8 cellular contexts compared by ENCODE assay signal in the genomic region with DNA sequence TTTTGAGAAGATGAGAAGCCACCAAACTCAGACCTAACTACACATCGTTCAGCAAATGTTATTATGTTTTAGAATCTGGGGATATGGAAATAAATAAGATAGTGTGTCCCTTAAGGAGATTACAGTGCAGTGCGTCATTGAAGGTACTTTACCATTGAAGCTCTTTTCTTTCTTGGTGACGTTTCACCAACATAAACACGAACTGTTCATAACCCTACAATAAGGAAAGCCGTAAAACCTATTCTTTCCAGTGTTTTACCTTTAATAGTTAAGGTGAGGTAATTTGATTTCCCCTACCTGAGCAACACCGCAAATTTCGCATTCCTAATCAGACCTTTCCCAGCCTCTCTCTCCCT. TPM values are rescaled to one million over a fixed set of nuclear protein-coding genes. Genes with fewer than 3 reads are reported as not detected.
DNase-seq lines count a peak whose midpoint lies in the region; ATAC-seq, FAIRE-seq and TF ChIP-seq lines count a peak whose summit lies in the region.

No MANE protein-coding gene starts in this region.

- H3K14ac ChIP-seq in H1 (ENCODE audit: insufficient read length) = no peak overlapping the region

- no peak for FAIRE-seq in H1 (lab: Jason Lieb, UNC)

- POLR2A ChIA-PET in H1 (lab: Charles Lee; ENCODE audit: partially characterized antibody) = interaction anchor here (0.6 to 1.5 kb wide), 3 partner anchors 10 to 255 kb away, joined by 3 to 4 read pairs (median 4); no protein-coding TSS in a partner anchor

- H3K79me2 ChIP-seq in H1 (ENCODE audit: control insufficient read depth in 1 of 2, insufficient read depth in 2 of 2, low read length in 2 of 2) (peaks cover 4 to 28% of the 10 kb centered on the region in 2 experiments; a peak in 3 of 4 replicates), osteoblast (ENCODE audit: insufficient read depth, low read length) (peaks cover 27% of the 10 kb centered on the region)

- TF ChIP-seq POLR2A in H1 (IDR thresholded peaks at IDR 0.05; ENCODE audit: control extremely low read depth in 1 of 2, low read depth in 2 of 2, low read length in 2 of 2) = no peak

- H3K9ac ChIP-seq in H1 (replicated peaks in 1 of 4; ENCODE audit: extremely low read depth in 1 of 4, low read depth in 3 of 4, low read length in 3 of 4) = peak overlapping the region; percentile 13 to 89 (median 56); a peak in 4 of 7 replicates

- H3K18ac ChIP-seq in H1 (ENCODE audit: extremely low read depth, low read length) = no peak overlapping the region

- H3K4me2 ChIP-seq in H1 (ENCODE audit: insufficient read depth in 1 of 2, low read depth in 2 of 2, low read length in 2 of 2) = peak overlapping the region; percentile 61 to 95
- H3K4me2 ChIP-seq in osteoblast (ENCODE audit: insufficient read depth, low read length) = peak overlapping the region; percentile 99

- peaks cover 4% of the 10 kb centered on the region; the same call in 1 of the 2 replicates for H3K23me2 ChIP-seq in H1 (ENCODE audit: low read depth, low read length)

- DNase-seq in LNCaP clone FGC (ENCODE audit: low read depth) (no peak), H1 (ENCODE audit: low read depth in 1 of 2, low spot score in 2 of 2) (no peak), osteoblast (ENCODE audit: insufficient read length, low spot score, missing footprints) (peak; percentile 49), COLO829 (ENCODE audit: low spot score) (no peak), DMS 273 (lab: John Stamatoyannopoulos, UW; ENCODE audit: unreplicated experiment) (no peak), SKM-1 (lab: John Stamatoyannopoulos, UW; ENCODE audit: unreplicated experiment) (no peak)

- no peak overlapping the region for H2BK12ac ChIP-seq in H1 (ENCODE audit: low read depth, low read length)

- no peak overlapping the region for H2BK5ac ChIP-seq in H1 (ENCODE audit: low read depth, low read length)

- no peak overlapping the region for H3K4ac ChIP-seq in H1 (replicated peaks; ENCODE audit: insufficient read length, low read depth, low read length)

- no peak overlapping the region for H2AK5ac ChIP-seq in H1 (ENCODE audit: low read depth, low read length)

- H3K9me3 ChIP-seq in H1 (ENCODE audit: insufficient read depth in 2 of 2, low read depth in 1 of 2, low read length in 1 of 2) (no peaks in the 10 kb centered on the region), osteoblast (ENCODE audit: low read depth, low read length) (no peaks in the 10 kb centered on the region)

- TF ChIP-seq EP300 in H1 (IDR thresholded peaks at IDR 0.05; ENCODE audit: borderline replicate concordance in 1 of 2, low read depth in 2 of 2, low read length in 2 of 2) = no peak

- no peak overlapping the region for H3K23ac ChIP-seq in H1 (ENCODE audit: insufficient read length)

- no peaks in the 10 kb centered on the region for H3K79me1 ChIP-seq in H1 (ENCODE audit: low read depth, low read length)

- CTCF ChIA-PET in H1 (lab: Charles Lee; ENCODE audit: partially characterized antibody) = interaction anchor here (0.7 to 1.0 kb wide), 5 partner anchors 9 to 298 kb away, joined by 3 read pairs; no protein-coding TSS in a partner anchor

- ATAC-seq in GM19395 (IDR thresholded peaks at IDR 0.05; ENCODE audit: unreplicated experiment) (peak; percentile 16), HG02970 (IDR thresholded peaks at IDR 0.05; ENCODE audit: low FRiP score, unreplicated experiment) (no peak)

- H2AFZ ChIP-seq in H1 (ENCODE audit: low read length) (0 out of 2 replicates have a peak overlapping the region, but pooled peaks have one; percentile 18), osteoblast (ENCODE audit: low read length) (peak overlapping the region; percentile 100)

- 25% methylated on average over 7 of the region's 7 CpGs; no CpG with 5 or more reads in 1 of the 2 experiments for WGBS in H1 (ENCODE audit: extremely low coverage in 1 of 2, insufficient coverage in 1 of 2, insufficient read length in 1 of 2, insufficient replicate concordance in 2 of 2, low coverage in 1 of 2, low lambda C conversion rate in 2 of 2, missing lambda C conversion rate in 1 of 2), 2 experiments

- H2BK15ac ChIP-seq in H1 (ENCODE audit: low read length) = no peak overlapping the region

- H2BK20ac ChIP-seq in H1 (ENCODE audit: low read length) = no peak overlapping the region

- no peak for TF ChIP-seq RAD21 in H1 (IDR thresholded peaks at IDR 0.05 in 1 of 2, conservative IDR thresholded peaks at IDR 0.05 in 1 of 2; ENCODE audit: low read depth in 2 of 2, low read length in 2 of 2)

- H4K91ac ChIP-seq in H1 (replicated peaks; ENCODE audit: insufficient read length, low read length) = no peak overlapping the region

- H4K20me1 ChIP-seq in H1 (replicated peaks in 1 of 2; ENCODE audit: control insufficient read depth in 1 of 2, insufficient read depth in 2 of 2, low read length in 2 of 2) (no peaks in the 10 kb centered on the region), osteoblast (ENCODE audit: insufficient read depth, low read length) (no peaks in the 10 kb centered on the region)

- no peaks in the 10 kb centered on the region for H3K27me3 ChIP-seq in H1 (replicated peaks in 1 of 4; ENCODE audit: control insufficient read depth in 3 of 4, extremely low read depth in 1 of 4, insufficient read depth in 3 of 4, low read length in 3 of 4)
- no peaks in the 10 kb centered on the region for H3K27me3 ChIP-seq in osteoblast (ENCODE audit: insufficient read depth, low read length)

- no peak overlapping the region for H4K5ac ChIP-seq in H1 (ENCODE audit: insufficient read length, low read depth, low read length)

- H3K4me1 ChIP-seq in H1 (replicated peaks in 1 of 4; ENCODE audit: control insufficient read depth in 3 of 4, insufficient read depth in 4 of 4, low read length in 3 of 4) (no peaks in the 10 kb centered on the region), osteoblast (ENCODE audit: insufficient read depth, low read length) (peaks cover 6% of the 10 kb centered on the region)

- TF ChIP-seq CTCF in LNCaP clone FGC (IDR thresholded peaks at IDR 0.05; ENCODE audit: control insufficient read depth, extremely low read depth, insufficient read depth) = no peak
- TF ChIP-seq CTCF in H1 (IDR thresholded peaks at IDR 0.05; ENCODE audit: control extremely low read depth in 1 of 3, insufficient read depth in 1 of 3, low read depth in 1 of 3, low read length in 3 of 3) = no peak
- no peak for TF ChIP-seq CTCF in osteoblast (IDR thresholded peaks at IDR 0.05; ENCODE audit: extremely low read depth, low read depth, low read length)

- no peak overlapping the region for H3K27ac ChIP-seq in H1 (ENCODE audit: low read depth, low read length)
- H3K27ac ChIP-seq in osteoblast (ENCODE audit: low read depth, low read length) = peak overlapping the region; percentile 93

- no peak overlapping the region for H2BK120ac ChIP-seq in H1 (replicated peaks; ENCODE audit: low read depth, low read length)

- H3K36me3 ChIP-seq in H1 (ENCODE audit: control insufficient read depth in 2 of 4, insufficient read depth in 4 of 4, low read length in 3 of 4) = peaks cover 0 to 25% (median 4%) of the 10 kb centered on the region in 4 experiments; a peak in 4 of 8 replicates
- H3K36me3 ChIP-seq in osteoblast (ENCODE audit: insufficient read depth, low read length) = peaks cover 12% of the 10 kb centered on the region

- no peak overlapping the region for H4K8ac ChIP-seq in H1 (ENCODE audit: extremely low read depth, insufficient read depth, low read length)

- no peak overlapping the region for H3K56ac ChIP-seq in H1 (replicated peaks; ENCODE audit: insufficient read length, low read depth, low read length)

- peak overlapping the region; percentile 78 for H3K4me3 ChIP-seq in LNCaP clone FGC (ENCODE audit: low read depth, low read length)
- peak overlapping the region; percentile 65 to 98 (median 86) for H3K4me3 ChIP-seq in H1 (ENCODE audit: extremely low read depth in 1 of 4, insufficient read depth in 2 of 4, low read depth in 3 of 4, low read length in 4 of 4)
- peak overlapping the region; percentile 93 for H3K4me3 ChIP-seq in osteoblast (ENCODE audit: insufficient read depth, low read length)

TF ChIP-seq in H1, 55 proteins besides CTCF, POLR2A, EP300 and RAD21:
- no peak for TF ChIP-seq SP1 (IDR thresholded peaks at IDR 0.05; ENCODE audit: low read depth, low read length)
- no peak for TF ChIP-seq JUND (IDR thresholded peaks at IDR 0.05; ENCODE audit: low read length)
- no peak for TF ChIP-seq TAF1 (IDR thresholded peaks at IDR 0.05; ENCODE audit: low read depth, low read length)
- TF ChIP-seq BRCA1 (IDR thresholded peaks at IDR 0.05; ENCODE audit: low read depth, low read length) = no peak
- TF ChIP-seq CREB1 (IDR thresholded peaks at IDR 0.05) = no peak
- no peak for TF ChIP-seq SP4 (IDR thresholded peaks at IDR 0.05; ENCODE audit: low read length)
- TF ChIP-seq NANOG (IDR thresholded peaks at IDR 0.05; ENCODE audit: insufficient read depth, low read depth, low read length, poor library complexity, severe bottlenecking) = no peak
- TF ChIP-seq, protein P1, sequence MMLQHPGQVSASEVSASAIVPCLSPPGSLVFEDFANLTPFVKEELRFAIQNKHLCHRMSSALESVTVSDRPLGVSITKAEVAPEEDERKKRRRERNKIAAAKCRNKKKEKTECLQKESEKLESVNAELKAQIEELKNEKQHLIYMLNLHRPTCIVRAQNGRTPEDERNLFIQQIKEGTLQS (IDR thresholded peaks at IDR 0.05; ENCODE audit: insufficient read depth, low read depth, low read length) = no peak
- no peak for TF ChIP-seq SUZ12 (IDR thresholded peaks at IDR 0.05; ENCODE audit: low read length)
TF ChIP-seq in H1: peak in this region for 0.

RNA-seq across cellular contexts. Expression of gene CCDC66, which starts 0.8 kb away (rescaled TPM):
- 24.3 and 29.3 TPM in 2 replicates for total RNA-seq in H1 (2021; fragmentation: NEBNext Ultra II Directional; extraction: Animal tissue kit (Norgen Biotek cat#: 25700))
- 4.5 and 9.6 TPM in 2 replicates for polyA plus RNA-seq in H1 (2011; rRNA removed)
- 11.2 TPM for polyA plus RNA-seq in H1 (2011; cell fraction: cytosol; rRNA removed)
- 12.2 TPM for polyA plus RNA-seq in H1 (2011; cell fraction: nucleus; rRNA removed)
- 10.1 to 18.8 TPM (median 12.0 TPM) in 4 replicates for polyA plus RNA-seq in H1 (2012, experiment 1 of 2)
- polyA plus RNA-seq in H1 (2012, experiment 2 of 2) = 1.2 TPM
- 22.7 TPM for polyA plus RNA-seq in H1 (2013, experiment 1 of 2)
- 18.3 TPM for polyA plus RNA-seq in H1 (2013, experiment 2 of 2)
- polyA minus RNA-seq in H1 (2011; rRNA and poly(A)+ RNA removed) = 24.1 and 33.3 TPM in 2 replicates
- 9.3 TPM for polyA minus RNA-seq in H1 (2011; cell fraction: cytosol; rRNA and poly(A)+ RNA removed)
- polyA minus RNA-seq in H1 (2011; cell fraction: nucleus; rRNA and poly(A)+ RNA removed) = 74.0 TPM
- total RNA-seq in osteoblast = 34.7 and 48.0 TPM in 2 replicates
